9 cellular contexts compared by ENCODE assay signal in the genomic region with DNA sequence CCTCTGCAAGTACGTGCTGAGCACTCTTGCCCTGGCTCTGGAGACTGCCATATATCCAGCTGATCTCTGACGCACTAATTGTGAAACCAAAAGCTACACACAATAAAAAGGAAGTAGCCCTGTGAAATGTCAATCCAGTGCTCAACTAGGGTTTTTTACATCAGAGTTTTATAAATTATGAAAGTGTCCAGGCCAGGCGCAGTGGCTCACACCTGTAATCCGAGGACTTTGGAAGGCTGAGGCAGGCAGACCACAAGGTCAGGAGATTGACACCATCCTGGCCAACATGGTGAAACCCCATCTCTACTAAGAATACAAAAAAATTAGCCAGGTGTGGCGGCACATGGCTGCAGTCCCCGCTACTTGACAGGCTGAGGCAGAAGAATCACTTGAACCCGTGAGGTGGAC. TPM values are rescaled to one million over a fixed set of nuclear protein-coding genes. Genes with fewer than 3 reads are reported as not detected.
DNase-seq lines count a peak whose midpoint lies in the region; ATAC-seq and TF ChIP-seq lines count a peak whose summit lies in the region.
"Had no signal": no experiment of that assay in that cellular context is flagged by ENCODE, and none has a peak within 500 bp of the region (broad histone marks: within the 10 kb centered on the region; RNA-seq: fewer than 3 reads in every experiment).

No MANE protein-coding gene starts in this region.

- peaks cover 16% of the 10 kb centered on the region for H3K36me3 ChIP-seq in OCI-LY3 (replicated peaks; ENCODE audit: low read depth, low read length)

- peak overlapping the region; percentile 58 for H3K4me3 ChIP-seq in OCI-LY3 (ENCODE audit: low read length)

- H3K4me2 ChIP-seq in OCI-LY3 (ENCODE audit: low read length): peak overlapping the region; percentile 46

- peak overlapping the region in 8 of 10 donors; percentile 54 to 91 (median 79) for H3K27ac Mint-ChIP-seq in naive thymus-derived CD8-positive, alpha-beta T cell
- no peak overlapping the region for H3K27ac Mint-ChIP-seq in osteocyte (ENCODE audit: unreplicated experiment)
- no peak overlapping the region for H3K27ac Mint-ChIP-seq in glutamatergic neuron (ENCODE audit: unreplicated experiment)

- peaks cover 13% of the 10 kb centered on the region for H3K9me3 ChIP-seq in OCI-LY3 (ENCODE audit: insufficient read depth, low read length)

- peak; percentile 98 for ATAC-seq in GM18907 (IDR thresholded peaks at IDR 0.05; ENCODE audit: unreplicated experiment)
- peak; percentile 98 for ATAC-seq in HG02798 (IDR thresholded peaks at IDR 0.05; ENCODE audit: poor library complexity, unreplicated experiment)
- ATAC-seq in naive thymus-derived CD8-positive, alpha-beta T cell: peak; percentile 53 to 69

- H3K27ac ChIP-seq in OCI-LY3 (ENCODE audit: low read length): peak overlapping the region; percentile 63

- H3K4me1 ChIP-seq in OCI-LY3 (ENCODE audit: low read length): peaks cover 23% of the 10 kb centered on the region

- no peak overlapping the region for H2AFZ ChIP-seq in OCI-LY3 (ENCODE audit: low read depth, low read length)

- POLR2A ChIA-PET in naive thymus-derived CD8-positive, alpha-beta T cell (lab: Charles Lee): interaction anchor here (1.8 kb wide), 1 partner anchor 29 kb away, joined by 3 read pairs; no protein-coding TSS in a partner anchor

- peak overlapping the region in 5 of 10 donors; percentile 26 to 72 (median 61) for H3K4me3 Mint-ChIP-seq in naive thymus-derived CD8-positive, alpha-beta T cell
- H3K4me3 Mint-ChIP-seq in osteocyte (ENCODE audit: unreplicated experiment): no peak overlapping the region
- no peak overlapping the region for H3K4me3 Mint-ChIP-seq in glutamatergic neuron (ENCODE audit: unreplicated experiment)

- H4K20me1 ChIP-seq in OCI-LY3 (ENCODE audit: insufficient read depth, low read length): no peaks in the 10 kb centered on the region

- no peaks in the 10 kb centered on the region for H3K79me2 ChIP-seq in OCI-LY3 (ENCODE audit: low read length)

- no peak for TF ChIP-seq CTCF in OCI-LY3 (IDR thresholded peaks at IDR 0.05; ENCODE audit: low read depth, low read length)
- TF ChIP-seq CTCF in osteocyte (IDR thresholded peaks at IDR 0.05): no peak
- no peak for TF ChIP-seq CTCF in glutamatergic neuron (IDR thresholded peaks at IDR 0.05; ENCODE audit: partially characterized antibody, unreplicated experiment)

- no peaks in the 10 kb centered on the region for H3K27me3 ChIP-seq in OCI-LY3 (ENCODE audit: low read depth, low read length)

- H3K9ac ChIP-seq in OCI-LY3 (ENCODE audit: low read length): peak overlapping the region; percentile 38

- H3K27me3 Mint-ChIP-seq in naive thymus-derived CD8-positive, alpha-beta T cell: no peaks in the 10 kb centered on the region
- no peaks in the 10 kb centered on the region for H3K27me3 Mint-ChIP-seq in osteocyte (ENCODE audit: unreplicated experiment)
- H3K27me3 Mint-ChIP-seq in glutamatergic neuron (ENCODE audit: unreplicated experiment): no peaks in the 10 kb centered on the region

- peak in 3 of 10 donors; percentile 15 to 25 (median 22) for DNase-seq in naive thymus-derived CD8-positive, alpha-beta T cell
- DNase-seq in osteocyte (ENCODE audit: extremely low spot score, unreplicated experiment) (no peak), A172 (ENCODE audit: low spot score) (no peak), glutamatergic neuron (no peak), amniotic stem cell (lab: John Stamatoyannopoulos, UW) (no peak)
- DNase-seq: IMR-90 had no signal

- peaks cover 0 to 38% (median 1%) of the 10 kb centered on the region in 4 donors for H3K4me1 Mint-ChIP-seq in naive thymus-derived CD8-positive, alpha-beta T cell
- H3K4me1 Mint-ChIP-seq in osteocyte (ENCODE audit: unreplicated experiment) (no peaks in the 10 kb centered on the region), glutamatergic neuron (ENCODE audit: low read depth, unreplicated experiment) (no peaks in the 10 kb centered on the region)

- peaks cover 0 to 9% (median 2%) of the 10 kb centered on the region in 3 donors for H3K36me3 Mint-ChIP-seq in naive thymus-derived CD8-positive, alpha-beta T cell
- H3K36me3 Mint-ChIP-seq in osteocyte (ENCODE audit: unreplicated experiment) (peaks cover 5% of the 10 kb centered on the region), glutamatergic neuron (ENCODE audit: unreplicated experiment) (peaks cover 10% of the 10 kb centered on the region)

- peaks cover 0 to 12% (median 4%) of the 10 kb centered on the region in 9 donors for H3K9me3 Mint-ChIP-seq in naive thymus-derived CD8-positive, alpha-beta T cell
- H3K9me3 Mint-ChIP-seq in osteocyte (ENCODE audit: unreplicated experiment) (peaks cover 17% of the 10 kb centered on the region), glutamatergic neuron (ENCODE audit: unreplicated experiment) (peaks cover 9% of the 10 kb centered on the region)

RNA-seq across cellular contexts. Expression of gene PEX13, which starts 24.5 kb away (rescaled TPM):
- 10 to 100 TPM; 26.8 to 27.4 TPM for total RNA-seq in naive thymus-derived CD8-positive, alpha-beta T cell
- 10 to 100 TPM in 1 of 3 donors, 1 to 10 TPM in 2; 7.6 to 11.1 (median 9.0) TPM for polyA plus RNA-seq in naive thymus-derived CD8-positive, alpha-beta T cell
- total RNA-seq in osteocyte: 19.6 and 20.3 TPM in 2 replicates
- 61.3 and 82.4 TPM in 2 replicates for total RNA-seq in A172 (2014; rRNA removed; shearing (Covaris generic))
- 22.5 TPM for total RNA-seq in glutamatergic neuron (ENCODE audit: unreplicated experiment)

RNA-seq across cellular contexts. Expression of gene PUS10, which starts 25.1 kb away (rescaled TPM):
- total RNA-seq in naive thymus-derived CD8-positive, alpha-beta T cell: 10 to 100 TPM in 1 of 2 experiments, 1 to 10 TPM in 1; 9.2 to 11.6 TPM
- polyA plus RNA-seq in naive thymus-derived CD8-positive, alpha-beta T cell: 1 to 10 TPM; 4.1 to 4.4 (median 4.4) TPM
- total RNA-seq in osteocyte (6.0 and 7.7 TPM in 2 replicates), glutamatergic neuron (ENCODE audit: unreplicated experiment) (2.5 TPM)
- 5.0 and 7.5 TPM in 2 replicates for total RNA-seq in A172 (2014; rRNA removed; shearing (Covaris generic))

Comparison
In these comparisons a context has a peak if more than half of its experiments do, and no peak if none do; other contexts are left out.
1. H3K27ac Mint-ChIP-seq: peak in naive thymus-derived CD8-positive, alpha-beta T cell (8 of 10); none in osteocyte (single experiment) and glutamatergic neuron (single experiment).
2. Peak in every context shown above with its lines, with median percentiles within 50 percentile points of each other: ATAC-seq.